In the genomic region with DNA sequence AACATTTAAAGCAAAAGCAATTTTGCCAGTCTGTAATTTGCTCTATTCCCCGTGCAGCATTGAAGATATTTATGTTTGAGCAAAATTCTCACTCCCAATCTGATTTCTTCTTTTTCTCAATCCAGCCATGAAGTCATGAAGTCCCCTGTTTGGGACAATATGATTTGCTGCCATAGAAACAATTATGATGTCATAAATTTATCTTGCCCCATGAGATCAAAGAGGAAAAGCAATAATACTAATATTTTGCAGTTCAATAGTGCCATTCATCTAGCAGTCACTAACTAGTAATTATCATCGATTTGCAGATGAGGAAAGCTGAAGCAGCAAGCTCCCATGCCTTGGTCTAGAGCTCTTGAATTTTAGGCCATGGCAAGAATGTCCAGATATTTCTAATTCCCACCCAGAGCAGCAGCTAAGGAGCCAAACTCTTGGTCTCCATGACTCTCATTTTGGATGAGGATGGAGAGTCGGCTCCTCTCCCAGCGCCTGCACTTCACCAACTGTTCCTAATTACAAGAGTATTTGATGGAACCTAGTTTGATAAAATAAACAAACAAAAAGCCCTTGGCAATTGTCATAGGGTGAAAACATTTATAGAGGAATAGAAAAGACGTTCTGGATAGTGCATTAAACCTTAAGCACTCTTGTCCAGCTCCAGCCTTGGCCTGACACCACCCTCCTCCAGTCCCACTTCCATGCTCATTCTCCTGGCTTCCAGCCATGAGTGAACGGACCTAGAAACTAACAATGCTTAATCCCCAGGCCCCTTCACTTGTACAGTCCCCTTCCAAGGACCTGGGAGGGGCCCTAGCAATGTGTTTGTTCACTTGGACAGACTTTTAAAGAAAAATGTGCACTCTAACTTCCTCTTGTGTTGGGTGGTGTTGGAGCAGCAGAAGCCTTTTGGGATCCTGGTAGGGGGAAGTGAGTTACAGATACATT, we compare ENCODE assay signal across 30 cellular contexts. TPM values are rescaled to one million over a fixed set of nuclear protein-coding genes. Genes with fewer than 3 reads are reported as not detected.
DNase-seq lines count a peak whose midpoint lies in the region; ATAC-seq lines count a peak whose summit lies in the region.
"Had no signal": no experiment of that assay in that cellular context is flagged by ENCODE, and none has a peak within 500 bp of the region (broad histone marks: within the 10 kb centered on the region; RNA-seq: fewer than 3 reads in every experiment).

No MANE protein-coding gene starts in this region.

- DNase-seq in NCI-H82 (lab: John Stamatoyannopoulos, UW) (peak; percentile 7), NCI-H82 treated with DMSO at 0.1 percent for 48 hours (lab: John Stamatoyannopoulos, UW; ENCODE audit: unreplicated experiment) (no peak), OCI-M1 (lab: John Stamatoyannopoulos, UW) (peak; percentile 11), left cardiac atrium (no peak), HAP-1 (ENCODE audit: low spot score in 2 of 2) (no peak)
- no peak for DNase-seq in stimulated activated CD4-positive, alpha-beta T cell treated with anti-CD3 and anti-CD28 coated beads, Interleukin-1b, Interleukin-23, amount 100 ng/mL, for 48 hours
- DNase-seq: activated B cell treated with CpG ODN at 0.5 μM for 24 hours; activated CD8-positive, alpha-beta memory T cell treated with anti-CD3 and anti-CD28 coated beads, Interleukin-2, amount 50 U/mL, for 4 hours; Caco-2; caudate nucleus; DND-41; head of caudate nucleus; mesendoderm; naive B cell; NCI-H1105 treated with DMSO at 0.1 percent for 48 hours; NCI-H524; SK-N-SH; stimulated activated CD4-positive, alpha-beta T cell treated with anti-CD3 and anti-CD28 coated beads, Interleukin-4, amount 100 ng/mL, for 24 hours; stimulated activated naive B cell treated with anti-CD40 and anti-IgM and Interleukin-4, amounts not matched to agents 10 μg/mL and 1 μg/mL and 100 μg/mL, for 72 hours; T-helper 9 cell had no signal

- H3K9ac ChIP-seq in subcutaneous abdominal adipose tissue (ENCODE audit: low read length in 5 of 5) = no peak overlapping the region
- H3K9ac ChIP-seq: BLaER1, SK-N-SH had no signal

- in situ Hi-C loops in HAP-1 (cut with MboI; ENCODE audit: low sequenced_read_pairs) = no loop called here

- ATAC-seq in left cardiac atrium = peak; percentile 48 to 75
- no peak for ATAC-seq in HG03521 (IDR thresholded peaks at IDR 0.05; ENCODE audit: unreplicated experiment)
- ATAC-seq: activated naive CD4-positive, alpha-beta T cell treated with anti-CD3 and anti-CD28 coated beads, Interleukin-2, amount 50 U/mL, for 72 hours; activated T-helper 17 cell treated with anti-CD3 and anti-CD28 coated beads, Interleukin-2, amount 50 U/mL, for 72 hours; Panc1; stimulated activated naive B cell treated with anti-CD40 and anti-IgM and Interleukin-4, amounts not matched to agents 10 μg/mL and 1 μg/mL and 100 μg/mL, for 72 hours had no signal

- peak overlapping the region; percentile 4 for H3K27ac ChIP-seq in subcutaneous abdominal adipose tissue (ENCODE audit: low read depth, low read length)
- H3K27ac ChIP-seq: ascending aorta, BLaER1 had no signal

- H3K9me3 ChIP-seq in subcutaneous abdominal adipose tissue (ENCODE audit: control insufficient read depth in 5 of 5, low read length in 5 of 5) (no peaks in the 10 kb centered on the region), HAP-1 (no peaks in the 10 kb centered on the region)
- H3K9me3 ChIP-seq: ascending aorta, Caco-2, SK-N-SH had no signal

- no peak overlapping the region for H3K4me3 ChIP-seq in subcutaneous abdominal adipose tissue (ENCODE audit: low read depth in 1 of 5, low read length in 5 of 5)
- H3K4me3 ChIP-seq in HAP-1 = no peak overlapping the region
- H3K4me3 ChIP-seq: ascending aorta, BLaER1 had no signal

- H3K4me1 ChIP-seq in subcutaneous abdominal adipose tissue (ENCODE audit: control insufficient read depth in 5 of 5, insufficient read depth in 5 of 5, low read length in 5 of 5) (peaks cover 0 to 28% (median 13%) of the 10 kb centered on the region in 5 donors), HAP-1 (no peaks in the 10 kb centered on the region)
- H3K4me1 ChIP-seq: ascending aorta, BLaER1, Caco-2 had no signal

- no peaks in the 10 kb centered on the region for H3K36me3 ChIP-seq in subcutaneous abdominal adipose tissue (ENCODE audit: control insufficient read depth in 5 of 5, insufficient read depth in 5 of 5, low read length in 5 of 5)
- no peaks in the 10 kb centered on the region for H3K36me3 ChIP-seq in HAP-1 (replicated peaks)
- H3K36me3 ChIP-seq: ascending aorta, BLaER1 had no signal

- H3K27me3 ChIP-seq in subcutaneous abdominal adipose tissue (ENCODE audit: control insufficient read depth in 5 of 5, insufficient read depth in 4 of 5, low read length in 5 of 5) = no peaks in the 10 kb centered on the region
- H3K27me3 ChIP-seq in HAP-1 (ENCODE audit: low read depth) = peaks cover 3% of the 10 kb centered on the region
- H3K27me3 ChIP-seq: ascending aorta, BLaER1 had no signal

- intact Hi-C loops in left cardiac atrium (cut with DNase I) = no loop called here

RNA-seq across cellular contexts. Expression of gene CCN6, which starts 49.2 kb away (rescaled TPM):
- total RNA-seq in left cardiac atrium = not detected
- total RNA-seq: activated B cell treated with CpG ODN at 0.5 μM for 24 hours; activated naive CD4-positive, alpha-beta T cell treated with anti-CD3 and anti-CD28 coated beads, Interleukin-2, amount 50 U/mL, for 72 hours; ascending aorta; Caco-2; H4; LHCN-M2; pulmonary artery endothelial cell had no signal

Comparison
In these comparisons a context has a peak if more than half of its experiments do, and no peak if none do; other contexts are left out.
1. DNase-seq: peak in NCI-H82 (single experiment) and OCI-M1 (single experiment); none in NCI-H82 treated with DMSO at 0.1 percent for 48 hours (single experiment), left cardiac atrium (single experiment), stimulated activated CD4-positive, alpha-beta T cell treated with anti-CD3 and anti-CD28 coated beads, Interleukin-1b, Interleukin-23, amount 100 ng/mL, for 48 hours (single experiment) and HAP-1 (0 of 2).